16 cellular contexts compared by ENCODE assay signal in the genomic region with DNA sequence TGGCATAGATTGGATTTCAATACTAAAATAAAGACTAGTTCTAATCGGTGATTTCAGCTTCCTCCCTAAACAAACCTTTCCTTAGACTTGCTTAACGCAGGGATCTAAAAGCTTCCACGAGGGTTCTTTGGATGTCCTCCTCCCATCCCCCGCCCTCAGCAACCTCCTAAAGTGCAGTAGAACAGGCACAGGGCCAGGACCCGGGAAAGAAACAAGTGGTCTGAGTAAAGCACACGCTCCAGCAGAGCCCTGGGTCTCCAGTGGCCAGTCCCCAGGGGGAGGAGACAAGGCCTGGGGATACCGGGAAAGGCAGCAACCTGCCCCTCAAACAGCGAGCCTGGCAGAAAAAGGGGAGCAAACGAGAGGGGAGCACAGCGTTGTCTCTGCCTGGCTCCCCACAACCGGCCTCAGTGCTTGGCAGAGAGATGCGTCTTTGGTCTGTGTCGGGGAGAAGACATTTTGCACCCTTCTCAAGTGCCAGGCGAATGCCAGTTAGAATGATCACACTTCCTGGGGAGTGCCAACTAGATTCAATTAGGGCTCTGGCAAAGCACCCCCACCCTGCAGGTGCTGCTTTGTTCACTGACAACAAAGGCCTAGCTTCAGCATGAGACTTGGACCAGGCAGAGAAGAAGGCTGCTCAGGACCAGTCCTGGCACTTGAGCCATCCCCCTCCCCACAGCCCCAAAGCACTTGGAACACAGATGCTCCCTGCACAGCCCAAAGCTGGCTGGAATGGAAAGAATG. TPM values are rescaled to one million over a fixed set of nuclear protein-coding genes. Genes with fewer than 3 reads are reported as not detected.
DNase-seq lines count a peak whose midpoint lies in the region; ATAC-seq and TF ChIP-seq lines count a peak whose summit lies in the region.
"Had no signal": no experiment of that assay in that cellular context is flagged by ENCODE, and none has a peak within 500 bp of the region (broad histone marks: within the 10 kb centered on the region; RNA-seq: fewer than 3 reads in every experiment).

No MANE protein-coding gene starts in this region.

- ATAC-seq in GM21447 (IDR thresholded peaks at IDR 0.05; ENCODE audit: unreplicated experiment): no peak
- ATAC-seq: natural killer cell treated with Interleukin-12 subunit alpha and Interleukin-12 subunit beta and Interleukin-15 and Interleukin-18, amount 100 ng/mL, for 72 hours; right cardiac atrium had no signal

- no peak for TF ChIP-seq CTCF in GM20000 (IDR thresholded peaks at IDR 0.05; ENCODE audit: extremely low read depth, missing control alignments)

- DNase-seq in C1 segment of cervical spinal cord (lab: John Stamatoyannopoulos, UW) (peak in 8 of 14 donors; percentile 11 to 70 (median 52)), NCI-H2196 (lab: John Stamatoyannopoulos, UW; ENCODE audit: unreplicated experiment) (peak; percentile 13), globus pallidus (ENCODE audit: low spot score) (peak; percentile 76), posterior vena cava (ENCODE audit: low spot score) (peak; percentile 58), DMS53 treated with DMSO at 0.1 percent for 48 hours (lab: John Stamatoyannopoulos, UW; ENCODE audit: unreplicated experiment) (no peak), GM20000 (ENCODE audit: low spot score) (no peak), SHP77 (lab: John Stamatoyannopoulos, UW) (no peak)
- DNase-seq: NCI-H1105; NCI-H510A; right cardiac atrium; stimulated activated CD4-positive, alpha-beta T cell treated with anti-CD3 and anti-CD28 coated beads, Interleukin-2, amount 100 ng/mL, for 24 hours had no signal

- intact Hi-C loops in posterior vena cava (cut with DNase I): no loop called here

RNA-seq across cellular contexts. Expression of a gene that starts 17.1 kb away (rescaled TPM):
- total RNA-seq in posterior vena cava: 1 to 10 TPM in 1 of 2 donors, under 1 TPM in 1; 1.00 to 1.0 TPM
- total RNA-seq: fibroblast of villous mesenchyme, OCI-LY7, SJSA1 had no signal

RNA-seq across cellular contexts. Expression of a gene that starts 31.5 kb away (rescaled TPM):
- not detected for total RNA-seq in posterior vena cava
- total RNA-seq: fibroblast of villous mesenchyme, SJSA1 had no signal

Comparison
In these comparisons a context has a peak if more than half of its experiments do, and no peak if none do; other contexts are left out.
1. DNase-seq: peak in C1 segment of cervical spinal cord (8 of 14), NCI-H2196 (single experiment), globus pallidus (single experiment) and posterior vena cava (single experiment); none in DMS53 treated with DMSO at 0.1 percent for 48 hours (single experiment), GM20000 (single experiment) and SHP77 (0 of 2).